8 cellular contexts compared by ENCODE assay signal in the genomic region with DNA sequence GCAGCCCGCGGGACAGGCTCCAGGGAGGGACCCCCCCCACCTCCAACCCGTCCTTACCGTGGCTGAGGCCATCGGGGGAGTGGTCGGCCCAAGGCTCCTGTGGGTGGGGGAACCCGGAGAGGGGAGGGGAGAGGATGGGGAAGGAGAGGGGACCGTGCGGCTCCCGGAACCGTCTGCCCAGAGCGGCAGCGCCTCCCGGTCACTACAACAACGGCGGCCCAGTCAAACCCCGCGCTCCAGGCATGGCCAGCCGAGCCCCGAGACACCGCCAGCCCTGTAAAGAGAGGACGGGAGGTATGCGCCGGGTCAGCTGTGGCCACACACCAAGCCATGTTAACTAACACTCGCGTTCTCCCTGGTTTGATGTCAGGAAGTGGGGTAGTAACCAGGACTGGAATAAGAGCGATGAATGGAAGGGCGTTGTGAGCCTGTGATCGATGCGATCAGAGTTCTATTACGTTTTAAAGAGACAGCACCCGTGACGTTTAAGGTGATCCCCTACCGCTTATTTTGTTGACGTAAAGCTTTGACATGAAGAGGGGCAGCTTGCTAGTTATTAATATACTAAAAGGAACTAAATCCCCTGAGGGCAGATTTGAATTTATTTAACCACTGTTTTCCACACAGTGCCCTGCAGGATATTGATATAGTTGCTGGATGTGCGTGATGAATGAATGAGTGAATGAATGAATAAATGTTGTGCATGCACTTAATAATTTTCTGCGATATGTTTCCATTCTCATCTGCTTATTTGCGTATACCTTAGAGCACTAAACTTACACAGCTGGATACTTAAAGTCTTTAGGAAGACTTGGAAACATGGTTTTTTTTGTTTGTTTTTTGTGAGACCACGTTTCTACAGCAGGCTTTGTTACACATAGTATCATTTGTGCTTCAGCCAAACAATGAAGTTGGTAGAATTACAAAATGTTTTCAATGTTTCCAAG. TPM values are rescaled to one million over a fixed set of nuclear protein-coding genes. Genes with fewer than 3 reads are reported as not detected.
A peak's percentile ranks its signal among the peaks of the same experiment; 100 is the strongest.
DNase-seq lines count a peak whose midpoint lies in the region; ATAC-seq and TF ChIP-seq lines count a peak whose summit lies in the region.

A gene (minus strand): TSS at position 224 of the 947 bp plus-strand sequence. CDS start 152 bp downstream, at position 72.

- ATAC-seq in GM21825 (IDR thresholded peaks at IDR 0.05; ENCODE audit: unreplicated experiment) = peak; percentile 63

- H3K27me3 ChIP-seq in KMS-11 (ENCODE audit: insufficient read depth, low read depth) (no peaks in the 10 kb centered on the region), Peyer's patch (no peaks in the 10 kb centered on the region), esophagus muscularis mucosa (no peaks in the 10 kb centered on the region), mucosa of stomach (ENCODE audit: control insufficient read depth, insufficient read depth, low read length) (no peaks in the 10 kb centered on the region)

- H2AFZ ChIP-seq in KMS-11 (ENCODE audit: low read depth) = peak within 1 kb of the TSS; percentile 92

- H3K4me2 ChIP-seq in KMS-11 = peak within 1 kb of the TSS; percentile 95

- H3K9me3 ChIP-seq in Peyer's patch = no peaks in the 10 kb centered on the region
- no peaks in the 10 kb centered on the region for H3K9me3 ChIP-seq in esophagus muscularis mucosa
- H3K9me3 ChIP-seq in mucosa of stomach (ENCODE audit: control insufficient read depth, low read length) = no peaks in the 10 kb centered on the region

- peak within 1 kb of the TSS; percentile 74 for H3K9ac ChIP-seq in KMS-11
- H3K9ac ChIP-seq in mucosa of stomach (ENCODE audit: low read length) = peak within 1 kb of the TSS; percentile 90

- H3K36me3 ChIP-seq in KMS-11 (ENCODE audit: insufficient read depth) (no peaks in the 10 kb centered on the region), Peyer's patch (no peaks in the 10 kb centered on the region), esophagus muscularis mucosa (peaks cover 0 to 8% (median 3%) of the 10 kb centered on the region in 4 donors), mucosa of stomach (ENCODE audit: control insufficient read depth, insufficient read depth, low read length) (no peaks in the 10 kb centered on the region)

- no peak for TF ChIP-seq EP300 in esophagus muscularis mucosa (IDR thresholded peaks at IDR 0.05)

- DNase-seq in DMS79 treated with DMSO at 0.1 percent for 48 hours (lab: John Stamatoyannopoulos, UW) (peak; percentile 85), Peyer's patch (peak; percentile 73 to 89 (median 88)), esophagus muscularis mucosa (ENCODE audit: extremely low spot score) (peak; percentile 93)
- DNase-seq in activated T-cell treated with anti-CD3 and anti-CD28 coated beads, Interleukin-2, amount 50 U/mL, for 48 hours = peak; percentile 87 to 89
- peak; percentile 34 to 45 for DNase-seq in stimulated activated CD8-positive, alpha-beta memory T cell treated with anti-CD3 and anti-CD28 coated beads, Interleukin-7, amount 100 ng/mL, for 1 hour (ENCODE audit: low read depth in 2 of 2)

- WGBS in esophagus muscularis mucosa = 2% methylated on average over 28 of the region's 39 CpGs

- TF ChIP-seq CTCF in KMS-11 (conservative IDR thresholded peaks at IDR 0.05; ENCODE audit: low read depth, low read length) (no peak), Peyer's patch (IDR thresholded peaks at IDR 0.05) (no peak), esophagus muscularis mucosa (IDR thresholded peaks at IDR 0.05) (no peak)

- H3K4me3 ChIP-seq in KMS-11 (IDR thresholded peaks at IDR 0.05; ENCODE audit: insufficient read depth, low read depth, low read length) (peak within 1 kb of the TSS; percentile 3), Peyer's patch (peak within 1 kb of the TSS; percentile 83 to 98 (median 91)), esophagus muscularis mucosa (peak within 1 kb of the TSS; percentile 77 to 92 (median 82)), mucosa of stomach (ENCODE audit: low read length) (peak within 1 kb of the TSS; percentile 91)

- no peaks in the 10 kb centered on the region for H4K20me1 ChIP-seq in KMS-11 (ENCODE audit: insufficient read depth)

- H3K79me2 ChIP-seq in KMS-11 (ENCODE audit: insufficient read depth, low read depth) = peaks cover 24% of the 10 kb centered on the region

- H3K4me1 ChIP-seq in KMS-11 (ENCODE audit: low read depth, poor library complexity, severe bottlenecking) (peaks cover 46% of the 10 kb centered on the region), Peyer's patch (peaks cover 0 to 27% (median 8%) of the 10 kb centered on the region in 4 donors), esophagus muscularis mucosa (peaks cover 38 to 52% (median 44%) of the 10 kb centered on the region in 4 donors), mucosa of stomach (ENCODE audit: control insufficient read depth, insufficient read depth, low read length) (no peaks in the 10 kb centered on the region)

- intact Hi-C loops in esophagus muscularis mucosa (cut with DNase I) = loop anchor here (2.0 to 10.0 kb wide), 5 partner anchors 63 to 507 kb away; a partner anchor contains a TSS

- TF ChIP-seq POLR2A in Peyer's patch (IDR thresholded peaks at IDR 0.05) = peak; percentile 32 to 64
- TF ChIP-seq POLR2A in esophagus muscularis mucosa (IDR thresholded peaks at IDR 0.05; ENCODE audit: low read depth) = peak; percentile 18

- H3K27ac ChIP-seq in KMS-11 (peak within 1 kb of the TSS; percentile 65), Peyer's patch (peak within 1 kb of the TSS; percentile 91 to 96 (median 92)), esophagus muscularis mucosa (replicated peaks in 1 of 4) (peak within 1 kb of the TSS; percentile 89 to 94 (median 90))

RNA-seq across cellular contexts. Expression of the gene that starts here (rescaled TPM):
- total RNA-seq in Peyer's patch (10 to 100 TPM; 24.3 to 42.9 (median 31.1) TPM), esophagus muscularis mucosa (10 to 100 TPM; 19.6 to 22.4 (median 20.0) TPM)

Comparison
In these comparisons a context has a peak if more than half of its experiments do, and no peak if none do; other contexts are left out.
1. Peak in every context shown above with its lines: DNase-seq, ATAC-seq, H3K4me3 ChIP-seq and H3K27ac ChIP-seq.
2. DNase-seq: peak in every context shown above with its lines; median percentile 93 in esophagus muscularis mucosa; 88 in Peyer's patch; 88 in activated T-cell treated with anti-CD3 and anti-CD28 coated beads, Interleukin-2, amount 50 U/mL, for 48 hours; 85 in DMS79 treated with DMSO at 0.1 percent for 48 hours; 40 in stimulated activated CD8-positive, alpha-beta memory T cell treated with anti-CD3 and anti-CD28 coated beads, Interleukin-7, amount 100 ng/mL, for 1 hour.
3. H3K4me3 ChIP-seq: peak in every context shown above with its lines; median percentile 91 in Peyer's patch; 91 in mucosa of stomach; 82 in esophagus muscularis mucosa; 3 in KMS-11.